Comparison of ENCODE assay signal across 21 cellular contexts in genomic region chr18:8856769-8857393, GRCh38.
DNase-seq lines count a peak whose midpoint lies in the region; ATAC-seq, FAIRE-seq and TF ChIP-seq lines count a peak whose summit lies in the region.
"Had no signal": no experiment of that assay in that cellular context is flagged by ENCODE, and none has a peak within 500 bp of the region (broad histone marks: within the 10 kb centered on the region; RNA-seq: fewer than 3 reads in every experiment).

No MANE protein-coding gene starts in this region.

- no peak for TF ChIP-seq RAD21 in K562 (CRISPR knock-in tag; conservative IDR thresholded peaks at IDR 0.05 in 1 of 2, IDR thresholded peaks at IDR 0.05 in 1 of 2)

- H3K4me3 ChIP-seq in GM23338 = no peak overlapping the region
- H3K4me3 ChIP-seq in K562 = no peak overlapping the region
- no peak overlapping the region for H3K4me3 ChIP-seq in vagina
- no peak overlapping the region for H3K4me3 ChIP-seq in tibial nerve
- H3K4me3 ChIP-seq: MG63 had no signal

- TF ChIP-seq EP300 in K562 (IDR thresholded peaks at IDR 0.05; ENCODE audit: low read length) (no peak), tibial nerve (IDR thresholded peaks at IDR 0.05) (no peak)

- H3K4me2 ChIP-seq in GM23338 (no peak overlapping the region), K562 (ENCODE audit: insufficient read depth, low read length) (no peak overlapping the region)
- H3K4me2 ChIP-seq: SK-N-SH had no signal

- H3K4me3 Mint-ChIP-seq in GM23338 = no peak overlapping the region
- no peak overlapping the region for H3K4me3 Mint-ChIP-seq in osteocyte (ENCODE audit: unreplicated experiment)
- H3K4me3 Mint-ChIP-seq: CD4-positive, alpha-beta T cell had no signal

- H3K27ac ChIP-seq in GM23338 (ENCODE audit: low read depth) (no peak overlapping the region), K562 (ENCODE audit: extremely low read depth, low read depth, low read length) (no peak overlapping the region), vagina (no peak overlapping the region), tibial nerve (no peak overlapping the region)

- TF ChIP-seq POLR2A in K562 (conservative IDR thresholded peaks at IDR 0.05) (no peak), vagina (IDR thresholded peaks at IDR 0.05) (no peak), tibial nerve (IDR thresholded peaks at IDR 0.05) (no peak)

- intact Hi-C loops in K562 (cut with micrococcal nuclease) (no loop called here), vagina (cut with DNase I) (no loop called here)

- CTCF ChIA-PET in K562 (lab: Yijun Ruan, JAX; ENCODE audit: low intra/inter-chr PET ratio) = no interaction called here

- no TSS peak for BruUV-seq in K562 (replicated peaks; lab: Mats Ljungman, UMichigan)

- DNase-seq in GM23338 (ENCODE audit: low spot score) (peak; percentile 25), K562 (ENCODE audit: extremely low read depth in 1 of 4, low spot score in 3 of 4) (peak in 2 of 4 experiments; percentile 23 to 29), left kidney (ENCODE audit: low read depth, low spot score) (peak; percentile 77), osteocyte (ENCODE audit: extremely low spot score, unreplicated experiment) (peak; percentile 80), vagina (ENCODE audit: extremely low spot score in 2 of 2) (no peak), tibial nerve (ENCODE audit: low spot score in 2 of 2) (no peak), NOMO-1 treated with dmso at 0.1 percent for 144 hours (lab: John Stamatoyannopoulos, UW; ENCODE audit: unreplicated experiment) (no peak)
- DNase-seq: CD4-positive, alpha-beta T cell; KG1; MG63; NCI-H1105 treated with DMSO at 0.1 percent for 48 hours; NCI-H146; NCI-H1930; NCI-H2107; NCI-H446; NCI-H524 treated with DMSO at 0.1 percent for 48 hours; NCI-H82; SK-N-SH; SW 1271 had no signal

- ATAC-seq in GM23338 (peak; percentile 76), K562 (peak; percentile 15; the same call in 1 of the 3 replicates)
- ATAC-seq: Panc1 had no signal

- H4K20me1 ChIP-seq in GM23338 (replicated peaks; ENCODE audit: insufficient read depth) (no peaks in the 10 kb centered on the region), K562 (replicated peaks; ENCODE audit: control insufficient read depth, insufficient read depth, low read length) (no peaks in the 10 kb centered on the region)

- POLR2A ChIA-PET in K562 (lab: Yijun Ruan, JAX) = interaction anchor here (0.6 kb wide), 1 partner anchor 93 kb away, joined by 3 read pairs; no protein-coding TSS in a partner anchor

- H3K4me1 ChIP-seq in GM23338 (ENCODE audit: insufficient read depth) = peaks cover 6% of the 10 kb centered on the region; the same call in 1 of the 2 replicates
- peaks cover 0 to 6% of the 10 kb centered on the region in 2 experiments; a peak in 3 of 5 replicates for H3K4me1 ChIP-seq in K562 (replicated peaks in 1 of 2; ENCODE audit: control insufficient read depth in 2 of 2, insufficient read depth in 2 of 2, low read length in 2 of 2)
- H3K4me1 ChIP-seq in vagina = no peaks in the 10 kb centered on the region
- H3K4me1 ChIP-seq in tibial nerve = peaks cover 0 to 11% (median 0%) of the 10 kb centered on the region in 4 donors

- no peak overlapping the region for H3K9ac ChIP-seq in K562 (ENCODE audit: insufficient read depth in 1 of 2, low read depth in 2 of 2, low read length in 2 of 2)
- H3K9ac ChIP-seq: SK-N-SH had no signal

- no peaks in the 10 kb centered on the region for H3F3A ChIP-seq in GM23338 (replicated peaks; ENCODE audit: low read depth)

- no peaks in the 10 kb centered on the region for H3K9me2 ChIP-seq in GM23338 (ENCODE audit: insufficient read depth)
- H3K9me2 ChIP-seq: SK-N-SH had no signal

- no peaks in the 10 kb centered on the region; the same call in 2 of the 3 replicates for H3K36me3 Mint-ChIP-seq in GM23338 (ENCODE audit: low read depth)
- no peaks in the 10 kb centered on the region for H3K36me3 Mint-ChIP-seq in osteocyte (ENCODE audit: unreplicated experiment)

- H3K27me3 Mint-ChIP-seq in GM23338 (ENCODE audit: insufficient read depth, low read depth, poor library complexity) (peaks cover 3% of the 10 kb centered on the region), osteocyte (ENCODE audit: unreplicated experiment) (no peaks in the 10 kb centered on the region)

- H3K79me2 ChIP-seq in GM23338 (replicated peaks; ENCODE audit: insufficient read depth) = no peaks in the 10 kb centered on the region
- H3K79me2 ChIP-seq in K562 (ENCODE audit: control insufficient read depth, insufficient read depth, low read length) = no peaks in the 10 kb centered on the region

- TF ChIP-seq CTCF in GM23338 (conservative IDR thresholded peaks at IDR 0.05; ENCODE audit: low read depth in 2 of 2) (no peak), K562 (IDR thresholded peaks at IDR 0.05 in 2 of 3, conservative IDR thresholded peaks at IDR 0.05 in 1 of 3; ENCODE audit: insufficient read depth in 2 of 3, low read depth in 1 of 3, low read length in 3 of 3) (no peak), osteocyte (IDR thresholded peaks at IDR 0.05) (no peak), vagina (IDR thresholded peaks at IDR 0.05) (no peak), tibial nerve (IDR thresholded peaks at IDR 0.05) (no peak)

- H3K36me3 ChIP-seq in GM23338 (ENCODE audit: insufficient read depth) (no peaks in the 10 kb centered on the region; the same call in 1 of the 2 replicates), K562 (ENCODE audit: control insufficient read depth, insufficient read depth, low read length) (no peaks in the 10 kb centered on the region), vagina (no peaks in the 10 kb centered on the region), tibial nerve (no peaks in the 10 kb centered on the region)
- H3K36me3 ChIP-seq: MG63 had no signal

- WGBS in K562 (ENCODE audit: insufficient coverage, low coverage, missing lambda C conversion rate) = 75% methylated on average over 34 of the region's 34 CpGs
- 91 to 95% methylated on average over 30 to 31 of the region's 34 CpGs for WGBS in tibial nerve, 2 donors

- H3K9me3 ChIP-seq in K562 (replicated peaks; ENCODE audit: control insufficient read depth, insufficient read depth, low read depth, low read length) (no peaks in the 10 kb centered on the region), vagina (no peaks in the 10 kb centered on the region), tibial nerve (no peaks in the 10 kb centered on the region)
- H3K9me3 ChIP-seq: SK-N-SH had no signal

- no peak for FAIRE-seq in K562 (lab: Jason Lieb, UNC)
- FAIRE-seq: GM18507 had no signal

- H3K9me1 ChIP-seq in K562 (ENCODE audit: control insufficient read depth, insufficient read depth, low read length) = no peaks in the 10 kb centered on the region

- H3K27ac Mint-ChIP-seq in GM23338 (no peak overlapping the region), osteocyte (ENCODE audit: unreplicated experiment) (no peak overlapping the region)
- H3K27ac Mint-ChIP-seq: CD4-positive, alpha-beta T cell had no signal

- H2AFZ ChIP-seq in GM23338 = peak overlapping the region; percentile 95
- H2AFZ ChIP-seq in K562 (ENCODE audit: low read depth, low read length) = peak overlapping the region; percentile 75

- H3K27me3 ChIP-seq in GM23338 (ENCODE audit: insufficient read depth) = no peaks in the 10 kb centered on the region
- peaks cover 0 to 3% of the 10 kb centered on the region in 2 experiments; a peak in 2 of 5 replicates for H3K27me3 ChIP-seq in K562 (ENCODE audit: control insufficient read depth in 2 of 2, insufficient read depth in 2 of 2, low read length in 2 of 2)
- no peaks in the 10 kb centered on the region for H3K27me3 ChIP-seq in vagina
- no peaks in the 10 kb centered on the region for H3K27me3 ChIP-seq in tibial nerve
- H3K27me3 ChIP-seq: MG63 had no signal

- peaks cover 17% of the 10 kb centered on the region for H3K4me1 Mint-ChIP-seq in GM23338
- peaks cover 16% of the 10 kb centered on the region for H3K4me1 Mint-ChIP-seq in osteocyte (ENCODE audit: unreplicated experiment)

- H3K9me3 Mint-ChIP-seq in GM23338 (no peaks in the 10 kb centered on the region), osteocyte (ENCODE audit: unreplicated experiment) (no peaks in the 10 kb centered on the region)
- H3K9me3 Mint-ChIP-seq: CD4-positive, alpha-beta T cell had no signal

- in situ Hi-C loops in K562 (cut with MboI) = no loop called here

TF ChIP-seq in GM23338, 12 proteins besides CTCF, POLR2A, EP300 and RAD21 (continues in another document):
- TF ChIP-seq JUNB (IDR thresholded peaks at IDR 0.05; ENCODE audit: unreplicated experiment) = no peak
- TF ChIP-seq EZH2 (IDR thresholded peaks at IDR 0.05; ENCODE audit: low read depth, unreplicated experiment) = no peak
- TF ChIP-seq EZH2phosphoT487 (IDR thresholded peaks at IDR 0.05; ENCODE audit: unreplicated experiment) = no peak
- TF ChIP-seq POLR2AphosphoS5 (IDR thresholded peaks at IDR 0.05; ENCODE audit: low read depth) = no peak
- TF ChIP-seq ETS1 (IDR thresholded peaks at IDR 0.05) = no peak

TF ChIP-seq in K562, 482 proteins besides CTCF, POLR2A, EP300 and RAD21:
- no peak for TF ChIP-seq CEBPG (CRISPR knock-in tag; IDR thresholded peaks at IDR 0.05)
- TF ChIP-seq CEBPG (tag; conservative IDR thresholded peaks at IDR 0.05 in 1 of 2, IDR thresholded peaks at IDR 0.05 in 1 of 2) = no peak
- TF ChIP-seq ZFP91 (CRISPR knock-in tag; IDR thresholded peaks at IDR 0.05) = no peak
- TF ChIP-seq KHSRP (IDR thresholded peaks at IDR 0.05) = no peak
- no peak for TF ChIP-seq ZNF239 (CRISPR knock-in tag; IDR thresholded peaks at IDR 0.05)
- peak; percentile 53 for TF ChIP-seq PCBP1 (IDR thresholded peaks at IDR 0.05; ENCODE audit: low read depth, low read length, poor library complexity, severe bottlenecking)
TF ChIP-seq in K562: peak in this region for 1.

Comparison
In these comparisons a context has a peak if more than half of its experiments do, and no peak if none do; other contexts are left out.
1. DNase-seq: peak in GM23338 (single experiment), left kidney (single experiment) and osteocyte (single experiment); none in vagina (0 of 2), tibial nerve (0 of 2) and NOMO-1 treated with dmso at 0.1 percent for 144 hours (single experiment).